In genomic region chr1:112714313-112715263, GRCh38 we compare ENCODE assay signal across 7 cellular contexts. TPM values are rescaled to one million over a fixed set of nuclear protein-coding genes. Genes with fewer than 3 reads are reported as not detected.
DNase-seq lines count a peak whose midpoint lies in the region; ATAC-seq and TF ChIP-seq lines count a peak whose summit lies in the region.

No MANE protein-coding gene starts in this region.

- H3K4me3 Mint-ChIP-seq in activated CD8-positive, alpha-beta memory T cell treated with anti-CD3 and anti-CD28 coated beads, Interleukin-2, amount 10 ng/mL, durations not matched to agents 7 days and 5 days: peak overlapping the region; percentile 68

- ATAC-seq in GM18868 (IDR thresholded peaks at IDR 0.05; ENCODE audit: unreplicated experiment) (peak; percentile 1), HG03342 (IDR thresholded peaks at IDR 0.05; ENCODE audit: unreplicated experiment) (peak; percentile 7), GM21529 (IDR thresholded peaks at IDR 0.05; ENCODE audit: unreplicated experiment) (no peak), HG02840 (IDR thresholded peaks at IDR 0.05; ENCODE audit: low FRiP score, unreplicated experiment) (no peak)
- ATAC-seq in activated CD8-positive, alpha-beta memory T cell treated with anti-CD3 and anti-CD28 coated beads, Interleukin-2, amount 10 ng/mL, durations not matched to agents 7 days and 5 days: peak; percentile 3

- no peak overlapping the region for H3K27ac Mint-ChIP-seq in activated CD8-positive, alpha-beta memory T cell treated with anti-CD3 and anti-CD28 coated beads, Interleukin-2, amount 10 ng/mL, durations not matched to agents 7 days and 5 days

- no peaks in the 10 kb centered on the region for H3K9me3 Mint-ChIP-seq in activated CD8-positive, alpha-beta memory T cell treated with anti-CD3 and anti-CD28 coated beads, Interleukin-2, amount 10 ng/mL, durations not matched to agents 7 days and 5 days (ENCODE audit: low read depth)

- no peaks in the 10 kb centered on the region for H3K9me3 ChIP-seq in cardiac muscle cell (ENCODE audit: low read depth)

- H3K36me3 Mint-ChIP-seq in activated CD8-positive, alpha-beta memory T cell treated with anti-CD3 and anti-CD28 coated beads, Interleukin-2, amount 10 ng/mL, durations not matched to agents 7 days and 5 days: no peaks in the 10 kb centered on the region

- peaks cover 7% of the 10 kb centered on the region for H3K27me3 ChIP-seq in cardiac muscle cell

- peaks cover 26% of the 10 kb centered on the region for H3K4me1 Mint-ChIP-seq in activated CD8-positive, alpha-beta memory T cell treated with anti-CD3 and anti-CD28 coated beads, Interleukin-2, amount 10 ng/mL, durations not matched to agents 7 days and 5 days

- peak overlapping the region; percentile 44 for H3K4me3 ChIP-seq in cardiac muscle cell

- CTCF ChIA-PET in activated CD8-positive, alpha-beta memory T cell treated with anti-CD3 and anti-CD28 coated beads, Interleukin-2, amount 10 ng/mL, durations not matched to agents 7 days and 5 days (lab: Charles Lee): interaction anchor here (0.6 to 10.8 kb wide), 36 partner anchors 7 to 1190 kb away, joined by 3 to 219 read pairs (median 4); partner anchors contain the start of genes AP4B1, CAPZA1, LRIG2 and MOV10

- no peaks in the 10 kb centered on the region for H3K36me3 ChIP-seq in cardiac muscle cell

- no peak overlapping the region for H3K27ac ChIP-seq in cardiac muscle cell

- DNase-seq in activated CD8-positive, alpha-beta memory T cell treated with anti-CD3 and anti-CD28 coated beads, Interleukin-2, amount 10 ng/mL, durations not matched to agents 7 days and 5 days: no peak
- DNase-seq in cardiac muscle cell (ENCODE audit: low read depth in 1 of 2, low spot score in 1 of 2) (peak in 1 of 2 donors; percentile 36), retina (peak; percentile 86)

- TF ChIP-seq CTCF in cardiac muscle cell (IDR thresholded peaks at IDR 0.05; ENCODE audit: low read depth, low read length): peak; percentile 5

- no peaks in the 10 kb centered on the region for H3K4me1 ChIP-seq in cardiac muscle cell (ENCODE audit: low read depth)

- peaks cover 39% of the 10 kb centered on the region for H3K27me3 Mint-ChIP-seq in activated CD8-positive, alpha-beta memory T cell treated with anti-CD3 and anti-CD28 coated beads, Interleukin-2, amount 10 ng/mL, durations not matched to agents 7 days and 5 days

RNA-seq across cellular contexts. Expression of gene PPM1J, which starts 0.5 kb away (rescaled TPM):
- under 1 TPM in 1 of 2 experiments, not detected in 1; 0.26 TPM for total RNA-seq in activated CD8-positive, alpha-beta memory T cell treated with anti-CD3 and anti-CD28 coated beads, Interleukin-2, amount 10 ng/mL, durations not matched to agents 7 days and 5 days
- total RNA-seq in cardiac muscle cell: 13.2 and 21.9 TPM in 2 replicates
- polyA plus RNA-seq in cardiac muscle cell: 20.1 and 28.6 TPM in 2 replicates

RNA-seq across cellular contexts. Expression of gene RHOC, which starts 7.7 kb away (rescaled TPM):
- 100 to 1,000 TPM; 105 to 130 TPM for total RNA-seq in activated CD8-positive, alpha-beta memory T cell treated with anti-CD3 and anti-CD28 coated beads, Interleukin-2, amount 10 ng/mL, durations not matched to agents 7 days and 5 days
- total RNA-seq in cardiac muscle cell: 257 and 311 TPM in 2 replicates
- 265 and 358 TPM in 2 replicates for polyA plus RNA-seq in cardiac muscle cell

RNA-seq across cellular contexts. Expression of gene MOV10, which starts 40.1 kb away (rescaled TPM):
- 100 to 1,000 TPM; 112 to 171 TPM for total RNA-seq in activated CD8-positive, alpha-beta memory T cell treated with anti-CD3 and anti-CD28 coated beads, Interleukin-2, amount 10 ng/mL, durations not matched to agents 7 days and 5 days
- 78.2 and 96.2 TPM in 2 replicates for total RNA-seq in cardiac muscle cell
- 62.0 and 86.0 TPM in 2 replicates for polyA plus RNA-seq in cardiac muscle cell

Comparison
In these comparisons a context has a peak if more than half of its experiments do, and no peak if none do; other contexts are left out.
1. ATAC-seq: peak in GM18868 (single experiment), HG03342 (single experiment) and activated CD8-positive, alpha-beta memory T cell treated with anti-CD3 and anti-CD28 coated beads, Interleukin-2, amount 10 ng/mL, durations not matched to agents 7 days and 5 days (single experiment); none in GM21529 (single experiment) and HG02840 (single experiment).
2. RNA of gene PPM1J, which starts 0.5 kb away (total RNA-seq): 13.2 to 21.9 TPM in cardiac muscle cell; 0.26 TPM in activated CD8-positive, alpha-beta memory T cell treated with anti-CD3 and anti-CD28 coated beads, Interleukin-2, amount 10 ng/mL, durations not matched to agents 7 days and 5 days; every median in the first group is over 10 times any median in the second.